In genomic region chr2:68357608-68358337, GRCh38 we compare ENCODE assay signal across 8 cellular contexts. TPM values are rescaled to one million over a fixed set of nuclear protein-coding genes. Genes with fewer than 3 reads are reported as not detected.
DNase-seq lines count a peak whose midpoint lies in the region; ATAC-seq and TF ChIP-seq lines count a peak whose summit lies in the region.

No MANE protein-coding gene starts in this region.

- no peaks in the 10 kb centered on the region for H3K27me3 ChIP-seq in lung (ENCODE audit: control insufficient read depth, insufficient read depth)

- H3K4me1 Mint-ChIP-seq in activated CD4-positive, alpha-beta T cell treated with anti-CD3 and anti-CD28 coated beads, Interleukin-2, amount 10 ng/mL, durations not matched to agents 7 days and 5 days: peaks cover 10% of the 10 kb centered on the region

- TF ChIP-seq CTCF in lung (IDR thresholded peaks at IDR 0.05; ENCODE audit: control extremely low read depth, extremely low read depth): peak; percentile 38

- POLR2A ChIA-PET in activated CD4-positive, alpha-beta T cell treated with anti-CD3 and anti-CD28 coated beads, Interleukin-2, amount 10 ng/mL, durations not matched to agents 7 days and 5 days (lab: Charles Lee): no interaction called here

- no peak overlapping the region for H3K4me3 Mint-ChIP-seq in activated CD4-positive, alpha-beta T cell treated with anti-CD3 and anti-CD28 coated beads, Interleukin-2, amount 10 ng/mL, durations not matched to agents 7 days and 5 days

- H3K36me3 Mint-ChIP-seq in activated CD4-positive, alpha-beta T cell treated with anti-CD3 and anti-CD28 coated beads, Interleukin-2, amount 10 ng/mL, durations not matched to agents 7 days and 5 days (ENCODE audit: low read depth): no peaks in the 10 kb centered on the region

- ATAC-seq in GM19023 (IDR thresholded peaks at IDR 0.05; ENCODE audit: unreplicated experiment) (peak; percentile 54), HG03103 (IDR thresholded peaks at IDR 0.05; ENCODE audit: low read depth, unreplicated experiment) (peak; percentile 64), lung (ENCODE audit: insufficient read depth, low FRiP score) (peak; percentile 35)

- no peaks in the 10 kb centered on the region for H3K9me3 Mint-ChIP-seq in activated CD4-positive, alpha-beta T cell treated with anti-CD3 and anti-CD28 coated beads, Interleukin-2, amount 10 ng/mL, durations not matched to agents 7 days and 5 days

- H3K9me3 ChIP-seq in lung (ENCODE audit: control insufficient read depth in 2 of 2, insufficient read depth in 1 of 2, low read length in 1 of 2): no peaks in the 10 kb centered on the region

- no peak overlapping the region for H3K27ac Mint-ChIP-seq in activated CD4-positive, alpha-beta T cell treated with anti-CD3 and anti-CD28 coated beads, Interleukin-2, amount 10 ng/mL, durations not matched to agents 7 days and 5 days

- CTCF ChIA-PET in activated CD4-positive, alpha-beta T cell treated with anti-CD3 and anti-CD28 coated beads, Interleukin-2, amount 10 ng/mL, durations not matched to agents 7 days and 5 days (lab: Charles Lee): interaction anchor here (1.9 kb wide), 1 partner anchor 84 kb away, joined by 7 read pairs; no protein-coding TSS in a partner anchor

- H3K4me3 ChIP-seq in lung: no peak overlapping the region

- H3K36me3 ChIP-seq in lung (ENCODE audit: control insufficient read depth in 2 of 2, insufficient read depth in 2 of 2, low read length in 2 of 2): no peaks in the 10 kb centered on the region

- 70 to 71% methylated on average over 6 of the region's 6 CpGs for WGBS in lung, 2 donors

- no peak overlapping the region for H3K27ac ChIP-seq in lung (ENCODE audit: low read depth in 1 of 2, low read length in 1 of 2)

- peaks cover 0 to 2% of the 10 kb centered on the region in 2 donors for H3K4me1 ChIP-seq in lung (ENCODE audit: control insufficient read depth in 2 of 2, insufficient read depth in 2 of 2, low read length in 2 of 2)

- DNase-seq in CMK (ENCODE audit: low read depth) (peak; percentile 53), NCI-H69 (lab: John Stamatoyannopoulos, UW) (peak; percentile 66), cerebellar cortex (ENCODE audit: low spot score) (peak; percentile 53), lung (ENCODE audit: low spot score) (no peak), NCI-H2029 (lab: John Stamatoyannopoulos, UW) (no peak)
- DNase-seq in activated CD4-positive, alpha-beta T cell treated with anti-CD3 and anti-CD28 coated beads, Interleukin-2, amount 10 ng/mL, durations not matched to agents 7 days and 5 days: no peak

- H3K27me3 Mint-ChIP-seq in activated CD4-positive, alpha-beta T cell treated with anti-CD3 and anti-CD28 coated beads, Interleukin-2, amount 10 ng/mL, durations not matched to agents 7 days and 5 days: peaks cover 7% of the 10 kb centered on the region

RNA-seq across cellular contexts. Expression of gene PLEK, which starts 7.3 kb away (rescaled TPM):
- 10 to 100 TPM; 25.9 to 29.0 TPM for total RNA-seq in lung
- polyA plus RNA-seq in lung: 100 to 1,000 TPM in 1 of 2 donors, 1 to 10 TPM in 1; 8.2 to 181 TPM
- under 1 TPM; 0.40 to 0.60 TPM for total RNA-seq in activated CD4-positive, alpha-beta T cell treated with anti-CD3 and anti-CD28 coated beads, Interleukin-2, amount 10 ng/mL, durations not matched to agents 7 days and 5 days

RNA-seq across cellular contexts. Expression of gene CNRIP1, which starts 38.0 kb away (rescaled TPM):
- 10 to 100 TPM; 13.6 to 29.3 TPM for total RNA-seq in lung
- 10 to 100 TPM in 1 of 2 donors, 1 to 10 TPM in 1; 9.0 to 15.4 TPM for polyA plus RNA-seq in lung
- not detected for total RNA-seq in activated CD4-positive, alpha-beta T cell treated with anti-CD3 and anti-CD28 coated beads, Interleukin-2, amount 10 ng/mL, durations not matched to agents 7 days and 5 days

Comparison
In these comparisons a context has a peak if more than half of its experiments do, and no peak if none do; other contexts are left out.
1. DNase-seq: peak in CMK (single experiment), NCI-H69 (single experiment) and cerebellar cortex (single experiment); none in lung (single experiment), activated CD4-positive, alpha-beta T cell treated with anti-CD3 and anti-CD28 coated beads, Interleukin-2, amount 10 ng/mL, durations not matched to agents 7 days and 5 days (single experiment) and NCI-H2029 (single experiment).
2. RNA of gene PLEK, which starts 7.3 kb away (total RNA-seq): 25.9 to 29.0 TPM in lung; 0.40 to 0.60 TPM in activated CD4-positive, alpha-beta T cell treated with anti-CD3 and anti-CD28 coated beads, Interleukin-2, amount 10 ng/mL, durations not matched to agents 7 days and 5 days; every median in the first group is over 10 times any median in the second.
3. RNA of gene CNRIP1, which starts 38.0 kb away (total RNA-seq): 13.6 to 29.3 TPM in lung; not detected in activated CD4-positive, alpha-beta T cell treated with anti-CD3 and anti-CD28 coated beads, Interleukin-2, amount 10 ng/mL, durations not matched to agents 7 days and 5 days; every median in the first group is over 10 times any median in the second.
4. Peak in every context shown above with its lines, with median percentiles within 50 percentile points of each other: ATAC-seq.